1 cellular context compared by ENCODE assay signal in genomic region chr7:23022831-23023230, GRCh38.
TF ChIP-seq lines count a peak whose summit lies in the region.

No MANE protein-coding gene starts in this region.

TF ChIP-seq in K562, 482 proteins besides CTCF, POLR2A, EP300 and RAD21 (continued from another document):
- TF ChIP-seq IRF1 (CRISPR knock-in tag; IDR thresholded peaks at IDR 0.05; ENCODE audit: borderline replicate concordance), result no peak
- TF ChIP-seq CEBPG (CRISPR knock-in tag; IDR thresholded peaks at IDR 0.05), result no peak
- TF ChIP-seq CEBPG (tag; conservative IDR thresholded peaks at IDR 0.05 in 1 of 2, IDR thresholded peaks at IDR 0.05 in 1 of 2), result no peak
- no peak for TF ChIP-seq MAFG (tag; conservative IDR thresholded peaks at IDR 0.05)
- no peak for TF ChIP-seq TRIM28 (IDR thresholded peaks at IDR 0.05)
- TF ChIP-seq ZNF511 (CRISPR knock-in tag; IDR thresholded peaks at IDR 0.05), result no peak
- no peak for TF ChIP-seq SNRNP70 (optimal IDR thresholded peaks at IDR 0.05; ENCODE audit: low read depth, low read length)
